Comparison of ENCODE assay signal across 4 cellular contexts in genomic region chr4:62144431-62144830, GRCh38.
"Had no signal": no experiment of that assay in that cellular context is flagged by ENCODE, and none has a peak within 500 bp of the region (broad histone marks: within the 10 kb centered on the region; RNA-seq: fewer than 3 reads in every experiment).

No MANE protein-coding gene starts in this region.

- H3K4me3 ChIP-seq: K562 had no signal

- H3K27ac ChIP-seq: HL-60 had no signal

- ATAC-seq: HepG2, K562 had no signal

- DNase-seq: IMR-90 had no signal
